14 cellular contexts compared by ENCODE assay signal in genomic region chr7:37577901-37578300, GRCh38.
A peak's percentile ranks its signal among the peaks of the same experiment; 100 is the strongest.
DNase-seq lines count a peak whose midpoint lies in the region; ATAC-seq, FAIRE-seq and TF ChIP-seq lines count a peak whose summit lies in the region.
"Had no signal": no experiment of that assay in that cellular context is flagged by ENCODE, and none has a peak within 500 bp of the region (broad histone marks: within the 10 kb centered on the region; RNA-seq: fewer than 3 reads in every experiment).

No MANE protein-coding gene starts in this region.

- H3K4me1 Mint-ChIP-seq in brain (peaks cover 39% of the 10 kb centered on the region), neural progenitor cell (peaks cover 3% of the 10 kb centered on the region)
- H3K4me1 Mint-ChIP-seq: CD4-positive, CD25-positive, alpha-beta regulatory T cell had no signal

- H3K36me3 Mint-ChIP-seq in brain: no peaks in the 10 kb centered on the region
- H3K36me3 Mint-ChIP-seq in neural progenitor cell: no peaks in the 10 kb centered on the region
- H3K36me3 Mint-ChIP-seq: CD4-positive, CD25-positive, alpha-beta regulatory T cell had no signal

- H2AFZ ChIP-seq in neural progenitor cell (replicated peaks): peak overlapping the region; percentile 30

- H3K27me3 Mint-ChIP-seq in brain: no peaks in the 10 kb centered on the region
- H3K27me3 Mint-ChIP-seq in neural progenitor cell (ENCODE audit: insufficient read depth, low read depth): no peaks in the 10 kb centered on the region

- H3K36me3 ChIP-seq in HUES64 (ENCODE audit: insufficient read depth, low read length) (no peaks in the 10 kb centered on the region), neural progenitor cell (no peaks in the 10 kb centered on the region), transverse colon (no peaks in the 10 kb centered on the region)
- H3K36me3 ChIP-seq: BLaER1 treated with 17β-estradiol and CSF1 and Interleukin-3, amounts not matched to agents 10 nM and 100 nM had no signal

- no peaks in the 10 kb centered on the region for H3F3A ChIP-seq in neural progenitor cell (ENCODE audit: low read depth)

- POLR2A ChIA-PET in A549 (lab: Yijun Ruan, JAX): no interaction called here

- H3K4me3 ChIP-seq in A549: no peak overlapping the region
- no peak overlapping the region for H3K4me3 ChIP-seq in HUES64 (ENCODE audit: low read length)
- no peak overlapping the region for H3K4me3 ChIP-seq in neural progenitor cell
- no peak overlapping the region for H3K4me3 ChIP-seq in transverse colon
- H3K4me3 ChIP-seq: BLaER1 treated with 17β-estradiol and CSF1 and Interleukin-3, amounts not matched to agents 10 nM and 100 nM had no signal

- peaks cover 12% of the 10 kb centered on the region; the same call in 2 of the 3 replicates for H3K4me1 ChIP-seq in A549
- peaks cover 8% of the 10 kb centered on the region for H3K4me1 ChIP-seq in HUES64 (ENCODE audit: insufficient read depth, low read length)
- H3K4me1 ChIP-seq in neural progenitor cell: no peaks in the 10 kb centered on the region
- no peaks in the 10 kb centered on the region for H3K4me1 ChIP-seq in transverse colon
- H3K4me1 ChIP-seq: BLaER1 treated with 17β-estradiol and CSF1 and Interleukin-3, amounts not matched to agents 10 nM and 100 nM had no signal

- no peak overlapping the region for H3K27ac ChIP-seq in A549
- peak overlapping the region; percentile 17; the same call in 1 of the 2 replicates for H3K27ac ChIP-seq in HUES64 (ENCODE audit: low read depth, low read length)
- no peak overlapping the region for H3K27ac ChIP-seq in neural progenitor cell
- no peak overlapping the region for H3K27ac ChIP-seq in transverse colon
- H3K27ac ChIP-seq: 22Rv1; BLaER1 treated with 17β-estradiol and CSF1 and Interleukin-3, amounts not matched to agents 10 nM and 100 nM had no signal

- DNase-seq in A549 (ENCODE audit: low read depth in 1 of 2, low spot score in 1 of 2): no peak
- DNase-seq in neural progenitor cell (ENCODE audit: low spot score): no peak
- DNase-seq in cortex of kidney (lab: John Stamatoyannopoulos, UW): no peak
- no peak for DNase-seq in transverse colon
- DNase-seq: ACHN; CD4-positive, CD25-positive, alpha-beta regulatory T cell had no signal

- TF ChIP-seq RAD21 in A549 (conservative IDR thresholded peaks at IDR 0.05 in 1 of 2, IDR thresholded peaks at IDR 0.05 in 1 of 2): no peak

- CTCF ChIA-PET in A549 (lab: Yijun Ruan, JAX): no interaction called here

- H3K9me3 Mint-ChIP-seq in brain (peaks cover 0 to 12% (median 0%) of the 10 kb centered on the region in 5 experiments), neural progenitor cell (no peaks in the 10 kb centered on the region)

- TF ChIP-seq CTCF in A549 (IDR thresholded peaks at IDR 0.05) (no peak), brain (conservative IDR thresholded peaks at IDR 0.05) (no peak), neural progenitor cell (IDR thresholded peaks at IDR 0.05) (no peak), transverse colon (IDR thresholded peaks at IDR 0.05) (no peak)

- ATAC-seq in A549 (no peak), HG03469 (IDR thresholded peaks at IDR 0.05; ENCODE audit: unreplicated experiment) (no peak), HG02973 (IDR thresholded peaks at IDR 0.05; ENCODE audit: unreplicated experiment) (no peak)
- ATAC-seq: HepG2 had no signal

- intact Hi-C loops in transverse colon (cut with DNase I; ENCODE audit: low total_unique reads): no loop called here

- H3K9ac ChIP-seq in HUES64 (ENCODE audit: low read depth, low read length) (no peak overlapping the region), neural progenitor cell (no peak overlapping the region)
- H3K9ac ChIP-seq: BLaER1 treated with 17β-estradiol and CSF1 and Interleukin-3, amounts not matched to agents 10 nM and 100 nM had no signal

- TF ChIP-seq POLR2A in A549 (IDR thresholded peaks at IDR 0.05; ENCODE audit: low read length): no peak
- no peak for TF ChIP-seq POLR2A in transverse colon (IDR thresholded peaks at IDR 0.05)

- in situ Hi-C loops in transverse colon (cut with MboI; ENCODE audit: low pct_ligation_motif_present in 1 of 4, low pct_unique_long_range_greater_than_20kb in 1 of 4, low sequenced_read_pairs in 3 of 4): no loop called here

- H3K79me2 ChIP-seq in neural progenitor cell (ENCODE audit: low read depth): no peaks in the 10 kb centered on the region

- TF ChIP-seq EP300 in A549 (IDR thresholded peaks at IDR 0.05) (no peak), transverse colon (IDR thresholded peaks at IDR 0.05; ENCODE audit: low read depth) (no peak)

- 20% methylated on average over 4 of the region's 4 CpGs for WGBS in A549 (ENCODE audit: missing lambda C conversion rate)
- 62% methylated on average over 4 of the region's 4 CpGs for WGBS in HUES64
- 34 to 41% methylated on average over 4 of the region's 4 CpGs for WGBS in transverse colon (ENCODE audit: low coverage in 1 of 2), 2 donors

- H3K27ac Mint-ChIP-seq in brain: peak overlapping the region in 4 of 5 experiments; percentile 34 to 71 (median 35)
- H3K27ac Mint-ChIP-seq in neural progenitor cell: no peak overlapping the region
- H3K27ac Mint-ChIP-seq: CD4-positive, CD25-positive, alpha-beta regulatory T cell had no signal

- H3K4me2 ChIP-seq in A549 (peak overlapping the region; percentile 42; the same call in 2 of the 3 replicates), neural progenitor cell (no peak overlapping the region)
- H3K4me2 ChIP-seq: BLaER1 treated with 17β-estradiol and CSF1 and Interleukin-3, amounts not matched to agents 10 nM and 100 nM had no signal

- H3K9me3 ChIP-seq in A549: no peaks in the 10 kb centered on the region
- no peaks in the 10 kb centered on the region for H3K9me3 ChIP-seq in HUES64 (ENCODE audit: insufficient read depth, low read depth, low read length)
- no peaks in the 10 kb centered on the region for H3K9me3 ChIP-seq in neural progenitor cell (ENCODE audit: low read depth)
- H3K9me3 ChIP-seq in transverse colon: no peaks in the 10 kb centered on the region
- H3K9me3 ChIP-seq: BLaER1 treated with 17β-estradiol and CSF1 and Interleukin-3, amounts not matched to agents 10 nM and 100 nM had no signal

- H3K27me3 ChIP-seq in HUES64 (ENCODE audit: insufficient read depth, low read length) (no peaks in the 10 kb centered on the region), neural progenitor cell (no peaks in the 10 kb centered on the region), transverse colon (no peaks in the 10 kb centered on the region)
- H3K27me3 ChIP-seq: BLaER1 treated with 17β-estradiol and CSF1 and Interleukin-3, amounts not matched to agents 10 nM and 100 nM had no signal

- H3K4me3 Mint-ChIP-seq in brain: no peak overlapping the region
- H3K4me3 Mint-ChIP-seq in neural progenitor cell: no peak overlapping the region
- H3K4me3 Mint-ChIP-seq: CD4-positive, CD25-positive, alpha-beta regulatory T cell had no signal

- no peak for FAIRE-seq in A549 (lab: Jason Lieb, UNC)
- FAIRE-seq: H54, HepG2 had no signal

- H4K20me1 ChIP-seq in neural progenitor cell (ENCODE audit: low read depth): no peaks in the 10 kb centered on the region
- H4K20me1 ChIP-seq: BLaER1 treated with 17β-estradiol and CSF1 and Interleukin-3, amounts not matched to agents 10 nM and 100 nM had no signal

TF ChIP-seq in A549, 52 proteins besides CTCF, POLR2A, EP300 and RAD21:
- TF ChIP-seq PHF8 (IDR thresholded peaks at IDR 0.05; ENCODE audit: borderline replicate concordance, low read depth) (no peak), TP53 (CRISPR knock-in tag; IDR thresholded peaks at IDR 0.05) (no peak), BCL3 (IDR thresholded peaks at IDR 0.05) (no peak), HOXB13 (CRISPR knock-in tag; IDR thresholded peaks at IDR 0.05; ENCODE audit: low read depth) (no peak), NFE2L2 (conservative IDR thresholded peaks at IDR 0.05; ENCODE audit: low read length) (no peak), SMC3 (IDR thresholded peaks at IDR 0.05) (no peak), FOSB (CRISPR knock-in tag; IDR thresholded peaks at IDR 0.05) (no peak), ZFP36 (IDR thresholded peaks at IDR 0.05; ENCODE audit: borderline replicate concordance, partially characterized antibody) (no peak)
